8 cellular contexts compared by ENCODE assay signal in the genomic region with DNA sequence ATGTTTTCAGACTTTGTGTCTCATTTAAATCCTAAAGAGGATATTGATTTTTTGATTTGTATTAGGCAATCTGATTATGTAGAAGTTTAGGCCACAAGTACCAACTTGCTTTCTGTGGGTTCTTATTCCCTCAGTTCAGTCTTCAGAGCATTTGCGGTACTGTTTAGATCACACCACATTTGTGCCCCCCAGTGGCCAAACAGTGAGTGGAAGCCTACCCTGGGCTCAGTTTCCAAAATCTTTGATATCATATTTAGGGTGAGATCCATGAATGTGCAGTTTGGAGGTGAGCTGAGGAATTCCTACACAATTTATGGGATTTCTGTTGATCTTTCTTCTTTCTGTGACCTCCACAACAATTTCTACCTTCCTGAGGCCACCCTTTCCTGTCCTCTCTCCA.
DNase-seq lines count a peak whose midpoint lies in the region; ATAC-seq and TF ChIP-seq lines count a peak whose summit lies in the region.
"Had no signal": no experiment of that assay in that cellular context is flagged by ENCODE, and none has a peak within 500 bp of the region (broad histone marks: within the 10 kb centered on the region; RNA-seq: fewer than 3 reads in every experiment).

No MANE protein-coding gene starts in this region.

- no peaks in the 10 kb centered on the region for H3K9me3 Mint-ChIP-seq in GM23338
- H3K9me3 Mint-ChIP-seq: activated naive CD4-positive, alpha-beta T cell treated with anti-CD3 and anti-CD28 coated beads, Interleukin-2, amount 50 U/mL, for 24 hours had no signal

- no peak overlapping the region for H3K4me3 ChIP-seq in GM12875 (ENCODE audit: low read depth, low read length)
- no peak overlapping the region for H3K4me3 ChIP-seq in GM23338
- no peak overlapping the region for H3K4me3 ChIP-seq in OCI-LY3 (ENCODE audit: low read length)
- no peak overlapping the region for H3K4me3 ChIP-seq in kidney epithelial cell (ENCODE audit: low read depth, low read length)

- peak; percentile 63 for DNase-seq in GM23338 (ENCODE audit: low spot score)
- no peak for DNase-seq in kidney epithelial cell (ENCODE audit: low read depth)
- DNase-seq in SKM-1 (lab: John Stamatoyannopoulos, UW; ENCODE audit: unreplicated experiment) = no peak
- DNase-seq in DMS79 treated with DMSO at 0.1 percent for 48 hours (lab: John Stamatoyannopoulos, UW) = no peak

- no peak overlapping the region for H3K9ac ChIP-seq in OCI-LY3 (ENCODE audit: low read length)

- no peaks in the 10 kb centered on the region for H3K9me3 ChIP-seq in OCI-LY3 (ENCODE audit: insufficient read depth, low read length)

- no peaks in the 10 kb centered on the region for H3K79me2 ChIP-seq in GM23338 (replicated peaks; ENCODE audit: insufficient read depth)
- H3K79me2 ChIP-seq in OCI-LY3 (ENCODE audit: low read length) = no peaks in the 10 kb centered on the region

- H3K4me2 ChIP-seq in GM23338 (no peak overlapping the region), OCI-LY3 (ENCODE audit: low read length) (no peak overlapping the region)

- no peaks in the 10 kb centered on the region for H3K4me1 Mint-ChIP-seq in GM23338
- H3K4me1 Mint-ChIP-seq: activated naive CD4-positive, alpha-beta T cell treated with anti-CD3 and anti-CD28 coated beads, Interleukin-2, amount 50 U/mL, for 24 hours had no signal

- no peaks in the 10 kb centered on the region for H3K9me2 ChIP-seq in GM23338 (ENCODE audit: insufficient read depth)

- no peak overlapping the region for H3K27ac ChIP-seq in GM23338 (ENCODE audit: low read depth)
- H3K27ac ChIP-seq in OCI-LY3 (ENCODE audit: low read length) = no peak overlapping the region

- H3K4me1 ChIP-seq in GM23338 (ENCODE audit: insufficient read depth) (no peaks in the 10 kb centered on the region), OCI-LY3 (ENCODE audit: low read length) (no peaks in the 10 kb centered on the region)

- no peaks in the 10 kb centered on the region for H3K27me3 Mint-ChIP-seq in GM23338 (ENCODE audit: insufficient read depth, low read depth, poor library complexity)
- H3K27me3 Mint-ChIP-seq: activated naive CD4-positive, alpha-beta T cell treated with anti-CD3 and anti-CD28 coated beads, Interleukin-2, amount 50 U/mL, for 24 hours had no signal

- H3K27me3 ChIP-seq in GM23338 (ENCODE audit: insufficient read depth) = no peaks in the 10 kb centered on the region
- no peaks in the 10 kb centered on the region for H3K27me3 ChIP-seq in OCI-LY3 (ENCODE audit: low read depth, low read length)
- no peaks in the 10 kb centered on the region for H3K27me3 ChIP-seq in kidney epithelial cell (ENCODE audit: control insufficient read depth, insufficient read depth, low read length)

- no peaks in the 10 kb centered on the region for H3K36me3 Mint-ChIP-seq in GM23338 (ENCODE audit: low read depth)
- H3K36me3 Mint-ChIP-seq: activated naive CD4-positive, alpha-beta T cell treated with anti-CD3 and anti-CD28 coated beads, Interleukin-2, amount 50 U/mL, for 24 hours had no signal

- H4K20me1 ChIP-seq in GM23338 (replicated peaks; ENCODE audit: insufficient read depth) = no peaks in the 10 kb centered on the region
- no peaks in the 10 kb centered on the region for H4K20me1 ChIP-seq in OCI-LY3 (ENCODE audit: insufficient read depth, low read length)

- H3K27ac Mint-ChIP-seq in GM23338 = no peak overlapping the region
- H3K27ac Mint-ChIP-seq: activated naive CD4-positive, alpha-beta T cell treated with anti-CD3 and anti-CD28 coated beads, Interleukin-2, amount 50 U/mL, for 24 hours had no signal

- ATAC-seq in GM23338 = peak; percentile 83
- no peak for ATAC-seq in GM21786 (IDR thresholded peaks at IDR 0.05; ENCODE audit: unreplicated experiment)

- TF ChIP-seq CTCF in GM12875 (IDR thresholded peaks at IDR 0.05; ENCODE audit: borderline replicate concordance, insufficient read depth, low read depth, low read length) (peak; percentile 40; the same call in 1 of the 2 replicates), GM23338 (conservative IDR thresholded peaks at IDR 0.05; ENCODE audit: low read depth in 2 of 2) (peak; percentile 76 to 80), OCI-LY3 (IDR thresholded peaks at IDR 0.05; ENCODE audit: low read depth, low read length) (peak; percentile 51), kidney epithelial cell (IDR thresholded peaks at IDR 0.05; ENCODE audit: insufficient read depth, low read length, poor library complexity, severe bottlenecking) (peak; percentile 16)

- H3K4me3 Mint-ChIP-seq in GM23338 = no peak overlapping the region
- H3K4me3 Mint-ChIP-seq: activated naive CD4-positive, alpha-beta T cell treated with anti-CD3 and anti-CD28 coated beads, Interleukin-2, amount 50 U/mL, for 24 hours had no signal

- H3K36me3 ChIP-seq in GM23338 (ENCODE audit: insufficient read depth) (no peaks in the 10 kb centered on the region), OCI-LY3 (replicated peaks; ENCODE audit: low read depth, low read length) (no peaks in the 10 kb centered on the region), kidney epithelial cell (ENCODE audit: control insufficient read depth, insufficient read depth, low read length) (no peaks in the 10 kb centered on the region)

- no peaks in the 10 kb centered on the region for H3F3A ChIP-seq in GM23338 (replicated peaks; ENCODE audit: low read depth)

- no peak overlapping the region for H2AFZ ChIP-seq in GM23338
- H2AFZ ChIP-seq in OCI-LY3 (ENCODE audit: low read depth, low read length) = no peak overlapping the region

TF ChIP-seq in GM23338, 12 proteins besides CTCF, POLR2A, EP300 and RAD21 (continues in another document):
- TF ChIP-seq ZNF331 (CRISPR knock-in tag; IDR thresholded peaks at IDR 0.05; ENCODE audit: low read depth) (no peak), EZH2 (IDR thresholded peaks at IDR 0.05; ENCODE audit: low read depth, unreplicated experiment) (no peak), EZH2phosphoT487 (IDR thresholded peaks at IDR 0.05; ENCODE audit: unreplicated experiment) (no peak), ZNF114 (CRISPR knock-in tag; IDR thresholded peaks at IDR 0.05) (no peak), CREB1 (CRISPR knock-in tag; IDR thresholded peaks at IDR 0.05; ENCODE audit: low read depth) (no peak), POLR2AphosphoS5 (IDR thresholded peaks at IDR 0.05; ENCODE audit: low read depth) (no peak), STAT1 (IDR thresholded peaks at IDR 0.05; ENCODE audit: unreplicated experiment) (no peak)
- TF ChIP-seq, protein P1, sequence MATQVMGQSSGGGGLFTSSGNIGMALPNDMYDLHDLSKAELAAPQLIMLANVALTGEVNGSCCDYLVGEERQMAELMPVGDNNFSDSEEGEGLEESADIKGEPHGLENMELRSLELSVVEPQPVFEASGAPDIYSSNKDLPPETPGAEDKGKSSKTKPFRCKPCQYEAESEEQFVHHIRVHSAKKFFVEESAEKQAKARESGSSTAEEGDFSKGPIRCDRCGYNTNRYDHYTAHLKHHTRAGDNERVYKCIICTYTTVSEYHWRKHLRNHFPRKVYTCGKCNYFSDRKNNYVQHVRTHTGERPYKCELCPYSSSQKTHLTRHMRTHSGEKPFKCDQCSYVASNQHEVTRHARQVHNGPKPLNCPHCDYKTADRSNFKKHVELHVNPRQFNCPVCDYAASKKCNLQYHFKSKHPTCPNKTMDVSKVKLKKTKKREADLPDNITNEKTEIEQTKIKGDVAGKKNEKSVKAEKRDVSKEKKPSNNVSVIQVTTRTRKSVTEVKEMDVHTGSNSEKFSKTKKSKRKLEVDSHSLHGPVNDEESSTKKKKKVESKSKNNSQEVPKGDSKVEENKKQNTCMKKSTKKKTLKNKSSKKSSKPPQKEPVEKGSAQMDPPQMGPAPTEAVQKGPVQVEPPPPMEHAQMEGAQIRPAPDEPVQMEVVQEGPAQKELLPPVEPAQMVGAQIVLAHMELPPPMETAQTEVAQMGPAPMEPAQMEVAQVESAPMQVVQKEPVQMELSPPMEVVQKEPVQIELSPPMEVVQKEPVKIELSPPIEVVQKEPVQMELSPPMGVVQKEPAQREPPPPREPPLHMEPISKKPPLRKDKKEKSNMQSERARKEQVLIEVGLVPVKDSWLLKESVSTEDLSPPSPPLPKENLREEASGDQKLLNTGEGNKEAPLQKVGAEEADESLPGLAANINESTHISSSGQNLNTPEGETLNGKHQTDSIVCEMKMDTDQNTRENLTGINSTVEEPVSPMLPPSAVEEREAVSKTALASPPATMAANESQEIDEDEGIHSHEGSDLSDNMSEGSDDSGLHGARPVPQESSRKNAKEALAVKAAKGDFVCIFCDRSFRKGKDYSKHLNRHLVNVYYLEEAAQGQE (IDR thresholded peaks at IDR 0.05; ENCODE audit: unreplicated experiment) = no peak

Comparison
In these comparisons a context has a peak if more than half of its experiments do, and no peak if none do; other contexts are left out.
1. CTCF ChIP-seq: peak in every context shown above with its lines; median percentile 78 in GM23338; 51 in OCI-LY3; 40 in GM12875; 16 in kidney epithelial cell.